Comparison of ENCODE assay signal across 1 cellular context in the genomic region with DNA sequence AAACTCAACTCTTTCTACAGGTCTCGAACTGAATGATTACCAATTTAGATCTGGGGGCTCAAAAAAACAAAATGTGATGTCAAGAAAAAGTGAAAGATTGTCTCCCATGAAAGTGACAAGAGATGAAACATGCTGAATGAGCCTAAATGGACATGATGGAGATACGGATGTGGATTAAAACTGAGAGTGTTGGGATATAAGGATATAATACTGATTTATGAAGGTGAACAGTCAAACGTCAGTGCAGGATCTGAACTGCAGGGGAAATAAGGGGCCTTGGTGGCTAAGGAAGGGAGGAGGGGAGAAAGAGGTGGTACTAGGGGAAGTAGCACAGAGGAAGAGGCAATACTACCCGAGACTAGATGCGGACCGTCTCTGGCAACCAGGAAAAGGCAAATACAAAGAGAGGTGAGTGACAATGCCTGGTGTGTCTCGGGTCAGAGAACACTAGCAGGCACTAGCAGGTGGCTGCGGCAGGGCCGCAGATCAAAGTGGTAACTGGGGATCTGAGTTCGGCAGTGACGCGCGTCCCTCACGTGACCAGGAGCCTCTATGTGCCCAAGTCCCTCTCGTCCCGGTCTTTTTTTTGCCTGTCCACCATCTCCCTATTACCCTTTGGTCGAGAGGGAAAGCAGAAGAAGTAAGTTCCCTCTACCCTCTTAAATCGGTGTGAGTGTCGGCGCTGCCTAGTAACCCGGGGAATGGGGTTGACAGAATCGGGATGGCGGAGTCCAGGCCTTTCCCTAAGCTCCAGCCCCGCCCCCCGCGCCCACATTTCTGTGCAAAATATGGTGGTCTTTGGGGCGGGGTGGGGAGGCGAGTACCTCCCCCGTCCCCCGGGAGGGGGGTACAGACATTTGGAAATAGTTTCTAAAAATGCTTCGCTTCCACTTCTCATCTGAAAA.
TF ChIP-seq lines count a peak whose summit lies in the region.

A gene with protein sequence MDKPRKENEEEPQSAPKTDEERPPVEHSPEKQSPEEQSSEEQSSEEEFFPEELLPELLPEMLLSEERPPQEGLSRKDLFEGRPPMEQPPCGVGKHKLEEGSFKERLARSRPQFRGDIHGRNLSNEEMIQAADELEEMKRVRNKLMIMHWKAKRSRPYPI (plus strand): TSS at position 590 of the 905 bp plus-strand sequence. CDS start 942 bp downstream, outside the sequence.

TF ChIP-seq in A549, 52 proteins besides CTCF, POLR2A, EP300 and RAD21 (continued from another document):
- TF ChIP-seq FOSL2 (IDR thresholded peaks at IDR 0.05) (no peak), FOSL2 (CRISPR knock-in tag; IDR thresholded peaks at IDR 0.05) (no peak), PHF8 (IDR thresholded peaks at IDR 0.05; ENCODE audit: borderline replicate concordance, low read depth) (peak; percentile 32; the same call in 1 of the 2 replicates), CBX8 (IDR thresholded peaks at IDR 0.05) (no peak), ZFP36 (IDR thresholded peaks at IDR 0.05; ENCODE audit: borderline replicate concordance, partially characterized antibody) (no peak)
